ENCODE assay signal across 17 cellular contexts in genomic region chr10:25766213-25766612, GRCh38.
"Had no signal": no experiment of that assay in that cellular context is flagged by ENCODE, and none has a peak within 500 bp of the region (broad histone marks: within the 10 kb centered on the region; RNA-seq: fewer than 3 reads in every experiment).

No MANE protein-coding gene starts in this region.

- H3K27ac ChIP-seq: breast epithelium, heart left ventricle, psoas muscle, right lobe of liver, spleen had no signal

- H3K4me3 ChIP-seq: breast epithelium, heart left ventricle, psoas muscle, right lobe of liver, spleen had no signal

- H3K27me3 ChIP-seq: right lobe of liver had no signal

- ATAC-seq: activated naive CD4-positive, alpha-beta T cell treated with anti-CD3 and anti-CD28 coated beads, Interleukin-2, amount 50 U/mL, for 72 hours; activated T-cell treated with anti-CD3 and anti-CD28 coated beads, Interleukin-2, amount 50 U/mL, for 4 hours; heart left ventricle; psoas muscle; right lobe of liver had no signal

- H3K9me3 Mint-ChIP-seq: activated naive CD4-positive, alpha-beta T cell treated with anti-CD3 and anti-CD28 coated beads, Interleukin-2, amount 50 U/mL, for 72 hours; activated T-cell treated with anti-CD3 and anti-CD28 coated beads, Interleukin-2, amount 50 U/mL, for 4 hours; naive B cell; T-helper 2 cell treated with Interferon-gamma antibody and Interleukin-4, amounts not matched to agents 5 μg/mL and 100 μg/mL, for 36 hours had no signal

- H3K27ac Mint-ChIP-seq: activated naive CD4-positive, alpha-beta T cell treated with anti-CD3 and anti-CD28 coated beads, Interleukin-2, amount 50 U/mL, for 72 hours; T-helper 2 cell treated with Interferon-gamma antibody and Interleukin-4, amounts not matched to agents 5 μg/mL and 100 μg/mL, for 36 hours had no signal

- H3K36me3 Mint-ChIP-seq: activated naive CD4-positive, alpha-beta T cell treated with anti-CD3 and anti-CD28 coated beads, Interleukin-2, amount 50 U/mL, for 72 hours; naive B cell had no signal

- H3K9me3 ChIP-seq: breast epithelium, heart left ventricle, psoas muscle, right lobe of liver, spleen had no signal

- H3K4me3 Mint-ChIP-seq: activated T-cell treated with anti-CD3 and anti-CD28 coated beads, Interleukin-2, amount 50 U/mL, for 4 hours; T-helper 2 cell treated with Interferon-gamma antibody and Interleukin-4, amounts not matched to agents 5 μg/mL and 100 μg/mL, for 36 hours had no signal

- H3K4me1 ChIP-seq: breast epithelium, heart left ventricle, psoas muscle, right lobe of liver, spleen had no signal

- H3K36me3 ChIP-seq: breast epithelium, heart left ventricle, right lobe of liver, spleen had no signal

- DNase-seq: activated CD4-positive, alpha-beta T cell treated with anti-CD3 and anti-CD28 coated beads, Interleukin-2, amount 50 U/mL, for 48 hours; activated CD4-positive, CD25-positive, alpha-beta regulatory T cell treated with anti-CD3 and anti-CD28 coated beads, Interleukin-2, amount 50 U/mL, for 72 hours; activated effector memory CD4-positive, alpha-beta T cell treated with anti-CD3 and anti-CD28 coated beads, Interleukin-2, amount 50 U/mL, for 16 hours; activated T-cell treated with anti-CD3 and anti-CD28 coated beads, Interleukin-2, amount 50 U/mL, for 4 hours; amygdala; foreskin melanocyte; heart left ventricle; naive B cell; psoas muscle; right lobe of liver; spleen; stimulated activated CD4-positive, alpha-beta T cell treated with anti-CD3 and anti-CD28 coated beads, Interleukin-1b, Interleukin-23, amount 100 ng/mL, for 48 hours; stimulated activated naive CD4-positive, alpha-beta T cell; trophoblast cell had no signal
